Comparison of ENCODE assay signal across 8 cellular contexts in genomic region chr17:40122466-40122943, GRCh38.
DNase-seq lines count a peak whose midpoint lies in the region; ATAC-seq and TF ChIP-seq lines count a peak whose summit lies in the region.

No MANE protein-coding gene starts in this region.

- H3K36me3 ChIP-seq in DOHH2 (ENCODE audit: control insufficient read depth, low read length) (peaks cover 58% of the 10 kb centered on the region), stomach smooth muscle (ENCODE audit: control insufficient read depth in 2 of 2, insufficient read depth in 2 of 2, low read length in 2 of 2) (peaks cover 9 to 11% of the 10 kb centered on the region in 2 donors)

- H3K4me1 ChIP-seq in DOHH2 (ENCODE audit: control insufficient read depth, low read length) (peaks cover 26% of the 10 kb centered on the region), stomach smooth muscle (ENCODE audit: control insufficient read depth, insufficient read depth, low read length) (peaks cover 27% of the 10 kb centered on the region)

- no peaks in the 10 kb centered on the region for H3K9me2 ChIP-seq in DOHH2 (replicated peaks; ENCODE audit: control insufficient read depth, low read length)

- ATAC-seq in GM21528 (IDR thresholded peaks at IDR 0.05; ENCODE audit: low FRiP score, unreplicated experiment) = peak; percentile 22

- peak overlapping the region; percentile 84 to 86 for H3K9ac ChIP-seq in stomach smooth muscle (ENCODE audit: low read length in 2 of 2)

- H3K9me3 ChIP-seq in DOHH2 (ENCODE audit: control insufficient read depth, insufficient read depth, low read length) (no peaks in the 10 kb centered on the region), stomach smooth muscle (ENCODE audit: control insufficient read depth in 2 of 2, low read length in 2 of 2) (no peaks in the 10 kb centered on the region)

- H3K27ac ChIP-seq in DOHH2 (ENCODE audit: low read depth, low read length) (peak overlapping the region; percentile 60), layer of hippocampus (ENCODE audit: low read depth, low read length) (peak overlapping the region; percentile 95), stomach smooth muscle (ENCODE audit: low read length) (peak overlapping the region; percentile 85)

- H3K4me3 ChIP-seq in DOHH2 (ENCODE audit: low read length) (peak overlapping the region; percentile 84), stomach smooth muscle (ENCODE audit: low read length in 2 of 2) (peak overlapping the region; percentile 88 to 97)

- H4K20me1 ChIP-seq in DOHH2 (ENCODE audit: control insufficient read depth, insufficient read depth, low read depth, low read length) = peaks cover 13% of the 10 kb centered on the region

- no peak for TF ChIP-seq CTCF in DOHH2 (IDR thresholded peaks at IDR 0.05; ENCODE audit: low read depth, low read length, poor library complexity, severe bottlenecking)

- H3K4me2 ChIP-seq in DOHH2 (ENCODE audit: low read length) = peak overlapping the region; percentile 88

- in situ Hi-C loops in T47D (cut with HindIII; ENCODE audit: low pct_unique_long_range_greater_than_20kb, low sequenced_read_pairs) = no loop called here

- H3K27me3 ChIP-seq in DOHH2 (ENCODE audit: control insufficient read depth, low read length) = no peaks in the 10 kb centered on the region
- no peaks in the 10 kb centered on the region for H3K27me3 ChIP-seq in layer of hippocampus (ENCODE audit: control insufficient read depth, insufficient read depth, low read length)
- H3K27me3 ChIP-seq in stomach smooth muscle (ENCODE audit: control insufficient read depth in 1 of 2, insufficient read depth in 2 of 2, low read length in 2 of 2) = no peaks in the 10 kb centered on the region

- peaks cover 6% of the 10 kb centered on the region; the same call in 1 of the 2 replicates for H3F3A ChIP-seq in DOHH2 (ENCODE audit: control insufficient read depth, insufficient read depth)

- DNase-seq in NCI-H2227 (lab: John Stamatoyannopoulos, UW; ENCODE audit: unreplicated experiment) (peak; percentile 74), T47D (ENCODE audit: low read depth in 1 of 2, low spot score in 1 of 2) (peak; percentile 51 to 59), OCI-M2 (lab: John Stamatoyannopoulos, UW; ENCODE audit: unreplicated experiment) (no peak), NCI-H2171 (lab: John Stamatoyannopoulos, UW) (no peak)

- peaks cover 74% of the 10 kb centered on the region for H3K79me2 ChIP-seq in DOHH2 (ENCODE audit: control insufficient read depth, low read length)

Comparison
In these comparisons a context has a peak if more than half of its experiments do, and no peak if none do; other contexts are left out.
1. DNase-seq: peak in NCI-H2227 (single experiment) and T47D (2 of 2); none in OCI-M2 (single experiment) and NCI-H2171 (single experiment).
2. Peak in every context shown above with its lines, with median percentiles within 50 percentile points of each other: H3K27ac ChIP-seq.